ENCODE assay signal across 24 cellular contexts in genomic region chr5:34009610-34010009, GRCh38. TPM values are rescaled to one million over a fixed set of nuclear protein-coding genes. Genes with fewer than 3 reads are reported as not detected.
A peak's percentile ranks its signal among the peaks of the same experiment; 100 is the strongest.
DNase-seq lines count a peak whose midpoint lies in the region; ATAC-seq and TF ChIP-seq lines count a peak whose summit lies in the region.
"Had no signal": no experiment of that assay in that cellular context is flagged by ENCODE, and none has a peak within 500 bp of the region (broad histone marks: within the 10 kb centered on the region; RNA-seq: fewer than 3 reads in every experiment).

No MANE protein-coding gene starts in this region.

- no peak overlapping the region for H3K9ac ChIP-seq in KMS-11
- H3K9ac ChIP-seq in mammary epithelial cell (ENCODE audit: insufficient read depth, low read length): no peak overlapping the region

- POLR2A ChIA-PET in activated CD4-positive, alpha-beta T cell treated with anti-CD3 and anti-CD28 coated beads for 36 hours (lab: Charles Lee): no interaction called here

- H2AFZ ChIP-seq in KMS-11 (ENCODE audit: low read depth): peak overlapping the region; percentile 84; the same call in 1 of the 2 replicates
- no peak overlapping the region for H2AFZ ChIP-seq in mammary epithelial cell (ENCODE audit: low read depth, low read length)
- H2AFZ ChIP-seq in GM23338: no peak overlapping the region

- BruUV-seq in mammary epithelial cell (replicated peaks; lab: Mats Ljungman, UMichigan): no TSS peak

- H3K9me3 ChIP-seq in mammary epithelial cell (replicated peaks; ENCODE audit: insufficient read depth, low read length): no peaks in the 10 kb centered on the region
- H3K9me3 ChIP-seq: A549, esophagus squamous epithelium, ovary, sigmoid colon had no signal

- H3K4me3 ChIP-seq in KMS-11 (IDR thresholded peaks at IDR 0.05; ENCODE audit: insufficient read depth, low read depth, low read length) (no peak overlapping the region), mammary epithelial cell (replicated peaks in 1 of 3; ENCODE audit: insufficient read depth in 1 of 3, low read depth in 2 of 3, low read length in 3 of 3) (no peak overlapping the region), GM23338 (no peak overlapping the region)
- H3K4me3 ChIP-seq: esophagus squamous epithelium, K562, ovary, sigmoid colon had no signal

- no peaks in the 10 kb centered on the region for H3K27me3 ChIP-seq in KMS-11 (ENCODE audit: insufficient read depth, low read depth)
- H3K27me3 ChIP-seq in mammary epithelial cell (ENCODE audit: insufficient read depth, low read length): no peaks in the 10 kb centered on the region
- H3K27me3 ChIP-seq in GM23338 (ENCODE audit: insufficient read depth): no peaks in the 10 kb centered on the region
- H3K27me3 ChIP-seq: esophagus squamous epithelium, ovary, sigmoid colon had no signal

- H3K4me1 Mint-ChIP-seq in activated CD4-positive, alpha-beta T cell treated with anti-CD3 and anti-CD28 coated beads, Interleukin-2, amount 10 ng/mL, durations not matched to agents 24 days and 14 days: peaks cover 27% of the 10 kb centered on the region
- peaks cover 32% of the 10 kb centered on the region for H3K4me1 Mint-ChIP-seq in activated CD4-positive, alpha-beta T cell treated with anti-CD3 and anti-CD28 coated beads for 36 hours
- H3K4me1 Mint-ChIP-seq in neural crest cell (peaks cover 45% of the 10 kb centered on the region), GM23338 (peaks cover 12% of the 10 kb centered on the region; the same call in 2 of the 3 replicates)

- H3K4me1 ChIP-seq in KMS-11 (ENCODE audit: low read depth, poor library complexity, severe bottlenecking): peaks cover 20% of the 10 kb centered on the region
- peaks cover 14% of the 10 kb centered on the region for H3K4me1 ChIP-seq in mammary epithelial cell (ENCODE audit: insufficient read depth, low read length)
- H3K4me1 ChIP-seq in GM23338 (ENCODE audit: insufficient read depth): peaks cover 5% of the 10 kb centered on the region; the same call in 1 of the 2 replicates

- H3K4me3 Mint-ChIP-seq in activated CD4-positive, alpha-beta T cell treated with anti-CD3 and anti-CD28 coated beads, Interleukin-2, amount 10 ng/mL, durations not matched to agents 24 days and 14 days: no peak overlapping the region
- no peak overlapping the region for H3K4me3 Mint-ChIP-seq in activated CD4-positive, alpha-beta T cell treated with anti-CD3 and anti-CD28 coated beads for 36 hours
- peak overlapping the region; percentile 89 for H3K4me3 Mint-ChIP-seq in neural crest cell
- H3K4me3 Mint-ChIP-seq in GM23338: no peak overlapping the region

- H3K9me3 Mint-ChIP-seq in activated CD4-positive, alpha-beta T cell treated with anti-CD3 and anti-CD28 coated beads, Interleukin-2, amount 10 ng/mL, durations not matched to agents 24 days and 14 days: peaks cover 10% of the 10 kb centered on the region
- H3K9me3 Mint-ChIP-seq in activated CD4-positive, alpha-beta T cell treated with anti-CD3 and anti-CD28 coated beads for 36 hours (ENCODE audit: low read depth): no peaks in the 10 kb centered on the region
- H3K9me3 Mint-ChIP-seq in neural crest cell: no peaks in the 10 kb centered on the region
- H3K9me3 Mint-ChIP-seq in GM23338: no peaks in the 10 kb centered on the region

- no peaks in the 10 kb centered on the region for H3K9me2 ChIP-seq in GM23338 (ENCODE audit: insufficient read depth)

- dilution Hi-C loops in mammary epithelial cell (cut with HindIII; ENCODE audit: low sequenced_read_pairs): no loop called here

- H4K20me1 ChIP-seq in KMS-11 (ENCODE audit: insufficient read depth) (no peaks in the 10 kb centered on the region), mammary epithelial cell (ENCODE audit: insufficient read depth, low read length) (no peaks in the 10 kb centered on the region), GM23338 (replicated peaks; ENCODE audit: insufficient read depth) (no peaks in the 10 kb centered on the region)

- peak overlapping the region; percentile 67 for H3K4me2 ChIP-seq in KMS-11
- peak overlapping the region; percentile 25 for H3K4me2 ChIP-seq in mammary epithelial cell (ENCODE audit: insufficient read depth, low read depth, low read length)
- H3K4me2 ChIP-seq in GM23338: no peak overlapping the region

- H3K79me2 ChIP-seq in KMS-11 (ENCODE audit: insufficient read depth, low read depth) (peaks cover 8% of the 10 kb centered on the region; the same call in 1 of the 2 replicates), mammary epithelial cell (ENCODE audit: insufficient read depth, low read length) (peaks cover 5% of the 10 kb centered on the region), GM23338 (replicated peaks; ENCODE audit: insufficient read depth) (no peaks in the 10 kb centered on the region)

- no peak for ATAC-seq in activated CD4-positive, alpha-beta T cell treated with anti-CD3 and anti-CD28 coated beads for 36 hours
- no peak for ATAC-seq in GM23338
- ATAC-seq: A549; K562; stimulated activated naive CD8-positive, alpha-beta T cell treated with anti-CD3 and anti-CD28 coated beads, Interleukin-15, Interleukin-2, amounts not matched to agents 100 U/mL and 50 U/mL, for 24 hours had no signal

- no peak for DNase-seq in activated CD4-positive, alpha-beta T cell treated with anti-CD3 and anti-CD28 coated beads, Interleukin-2, amount 10 ng/mL, durations not matched to agents 24 days and 14 days
- DNase-seq in activated CD4-positive, alpha-beta T cell treated with anti-CD3 and anti-CD28 coated beads for 36 hours: no peak
- peak; percentile 39 for DNase-seq in mammary epithelial cell
- DNase-seq in neural crest cell (ENCODE audit: low read depth, low spot score): no peak
- no peak for DNase-seq in DMS53 treated with DMSO at 0.1 percent for 48 hours (lab: John Stamatoyannopoulos, UW; ENCODE audit: unreplicated experiment)
- no peak for DNase-seq in stimulated activated CD4-positive, alpha-beta T cell treated with anti-CD3 and anti-CD28 coated beads, Interleukin-2, amount 100 ng/mL, for 48 hours
- no peak for DNase-seq in GM23338 (ENCODE audit: low spot score)
- DNase-seq: activated CD4-positive, alpha-beta T cell treated with anti-CD3 and anti-CD28 coated beads for 48 hours; activated naive CD8-positive, alpha-beta T cell treated with anti-CD3 and anti-CD28 coated beads, Interleukin-2, amount 10 ng/mL, durations not matched to agents 7 days and 5 days; DND-41; esophagus squamous epithelium; NCI-H1105; NCI-H2081 treated with DMSO at 0.1 percent for 48 hours; ovary; SIG-M5; sigmoid colon; stimulated activated naive CD8-positive, alpha-beta T cell treated with anti-CD3 and anti-CD28 coated beads, Interleukin-15, Interleukin-2, amounts not matched to agents 100 U/mL and 50 U/mL, for 24 hours; T1000; trophoblast cell had no signal

- 92% methylated on average over 1 of the region's 1 CpG for WGBS in mammary epithelial cell (ENCODE audit: low coverage, missing lambda C conversion rate)

- peaks cover 8% of the 10 kb centered on the region for H3K36me3 Mint-ChIP-seq in activated CD4-positive, alpha-beta T cell treated with anti-CD3 and anti-CD28 coated beads, Interleukin-2, amount 10 ng/mL, durations not matched to agents 24 days and 14 days (ENCODE audit: low read depth)
- peaks cover 2% of the 10 kb centered on the region for H3K36me3 Mint-ChIP-seq in activated CD4-positive, alpha-beta T cell treated with anti-CD3 and anti-CD28 coated beads for 36 hours (ENCODE audit: low read depth)
- H3K36me3 Mint-ChIP-seq in neural crest cell (ENCODE audit: low read depth): no peaks in the 10 kb centered on the region
- H3K36me3 Mint-ChIP-seq in GM23338 (ENCODE audit: low read depth): no peaks in the 10 kb centered on the region

- no peaks in the 10 kb centered on the region for H3K36me3 ChIP-seq in KMS-11 (ENCODE audit: insufficient read depth)
- H3K36me3 ChIP-seq in mammary epithelial cell (ENCODE audit: insufficient read depth, low read length): no peaks in the 10 kb centered on the region
- H3K36me3 ChIP-seq in GM23338 (ENCODE audit: insufficient read depth): no peaks in the 10 kb centered on the region
- H3K36me3 ChIP-seq: ovary had no signal

- intact Hi-C loops in activated CD4-positive, alpha-beta T cell treated with anti-CD3 and anti-CD28 coated beads, Interleukin-2, amount 10 ng/mL, durations not matched to agents 24 days and 14 days (cut with micrococcal nuclease): loop anchor here (5.0 kb wide), 1 partner anchor 908 kb away; the partner anchor contains the start of genes BRIX1 and RAD1
- intact Hi-C loops in activated CD4-positive, alpha-beta T cell treated with anti-CD3 and anti-CD28 coated beads for 36 hours (cut with DNase I, micrococcal nuclease): loop anchor here (2.0 to 10.0 kb wide), 6 partner anchors 569 to 1697 kb away; partner anchors contain the start of genes BRIX1 (in 1 of the 2), DNAJC21 (in 1 of the 2), MTMR12 (in 1 of the 2) and RAD1 (in 1 of the 2)
- intact Hi-C loops in mammary epithelial cell (cut with micrococcal nuclease): loop anchor here (5.0 to 10.0 kb wide), 2 partner anchors 43 to 905 kb away; partner anchors contain the start of genes BRIX1 and RAD1

- peak overlapping the region; percentile 21 for H3K27ac Mint-ChIP-seq in activated CD4-positive, alpha-beta T cell treated with anti-CD3 and anti-CD28 coated beads, Interleukin-2, amount 10 ng/mL, durations not matched to agents 24 days and 14 days
- H3K27ac Mint-ChIP-seq in activated CD4-positive, alpha-beta T cell treated with anti-CD3 and anti-CD28 coated beads for 36 hours: no peak overlapping the region
- H3K27ac Mint-ChIP-seq in neural crest cell (ENCODE audit: unreplicated experiment): peak overlapping the region; percentile 15
- no peak overlapping the region for H3K27ac Mint-ChIP-seq in GM23338

- no peak overlapping the region for H3K27ac ChIP-seq in KMS-11
- H3K27ac ChIP-seq in mammary epithelial cell (ENCODE audit: insufficient read depth, low read depth, low read length): no peak overlapping the region
- no peak overlapping the region for H3K27ac ChIP-seq in GM23338 (ENCODE audit: low read depth)

- CTCF ChIA-PET in activated CD4-positive, alpha-beta T cell treated with anti-CD3 and anti-CD28 coated beads for 36 hours (lab: Charles Lee): no interaction called here
- CTCF ChIA-PET in mammary epithelial cell (lab: Charles Lee; ENCODE audit: low non-redundant PET): no interaction called here

- in situ Hi-C loops in mammary epithelial cell (cut with MboI; ENCODE audit: low sequenced_read_pairs in 2 of 2): loop anchor here (25.0 kb wide), 1 partner anchor 903 kb away; the partner anchor contains the start of genes BRIX1 (in 2 of the 2) and RAD1 (in 2 of the 2)

- peaks cover 2% of the 10 kb centered on the region for H3K27me3 Mint-ChIP-seq in activated CD4-positive, alpha-beta T cell treated with anti-CD3 and anti-CD28 coated beads, Interleukin-2, amount 10 ng/mL, durations not matched to agents 24 days and 14 days
- no peaks in the 10 kb centered on the region for H3K27me3 Mint-ChIP-seq in activated CD4-positive, alpha-beta T cell treated with anti-CD3 and anti-CD28 coated beads for 36 hours
- no peaks in the 10 kb centered on the region for H3K27me3 Mint-ChIP-seq in neural crest cell (ENCODE audit: low read depth)
- peaks cover 10% of the 10 kb centered on the region for H3K27me3 Mint-ChIP-seq in GM23338 (ENCODE audit: insufficient read depth, low read depth, poor library complexity)

- no peaks in the 10 kb centered on the region for H3F3A ChIP-seq in GM23338 (replicated peaks; ENCODE audit: low read depth)

- no peak for TF ChIP-seq CTCF in KMS-11 (conservative IDR thresholded peaks at IDR 0.05; ENCODE audit: low read depth, low read length)
- no peak for TF ChIP-seq CTCF in mammary epithelial cell (conservative IDR thresholded peaks at IDR 0.05 in 1 of 2, IDR thresholded peaks at IDR 0.05 in 1 of 2; ENCODE audit: extremely low read depth in 1 of 2, insufficient read depth in 1 of 2, low read depth in 1 of 2, low read length in 2 of 2)
- TF ChIP-seq CTCF in neural crest cell (conservative IDR thresholded peaks at IDR 0.05): no peak
- no peak for TF ChIP-seq CTCF in GM23338 (conservative IDR thresholded peaks at IDR 0.05; ENCODE audit: low read depth in 2 of 2)

RNA-seq across cellular contexts. Expression of gene AMACR, which starts 1.8 kb away (rescaled TPM):
- 6.4 and 7.7 TPM in 2 replicates for total RNA-seq in activated CD4-positive, alpha-beta T cell treated with anti-CD3 and anti-CD28 coated beads, Interleukin-2, amount 10 ng/mL, durations not matched to agents 24 days and 14 days
- total RNA-seq in activated CD4-positive, alpha-beta T cell treated with anti-CD3 and anti-CD28 coated beads for 36 hours: 1 to 10 TPM; 3.3 to 6.0 TPM
- total RNA-seq in mammary epithelial cell (10 to 100 TPM; 14.2 to 19.5 TPM), neural crest cell (14.3 and 16.1 TPM in 2 replicates)
- polyA plus RNA-seq in mammary epithelial cell (9.3 TPM), GM23338 (2016; fragmentation: Nextera tagmentation; extraction: Ambion mirVana) (6.7 and 7.0 TPM in 2 replicates)
- polyA minus RNA-seq in mammary epithelial cell: not detected
- 8.8 and 12.6 TPM in 2 replicates for total RNA-seq in GM23338 (2014; rRNA removed; shearing (Covaris generic))

RNA-seq across cellular contexts. Expression of gene SLC45A2, which starts 25.1 kb away (rescaled TPM):
- total RNA-seq in activated CD4-positive, alpha-beta T cell treated with anti-CD3 and anti-CD28 coated beads, Interleukin-2, amount 10 ng/mL, durations not matched to agents 24 days and 14 days: not detected in 2 replicates
- total RNA-seq in activated CD4-positive, alpha-beta T cell treated with anti-CD3 and anti-CD28 coated beads for 36 hours: not detected
- total RNA-seq in mammary epithelial cell (under 1 TPM; under 0.01 to 0.31 TPM), neural crest cell (0.36 and 1.3 TPM in 2 replicates)
- polyA plus RNA-seq in mammary epithelial cell (not detected), GM23338 (2016; fragmentation: Nextera tagmentation; extraction: Ambion mirVana) (not detected in 2 replicates)
- polyA minus RNA-seq in mammary epithelial cell: not detected
- total RNA-seq in GM23338 (2014; rRNA removed; shearing (Covaris generic)): not detected in 2 replicates
- total RNA-seq: glomerular endothelial cell, NCI-H460 had no signal
- polyA plus RNA-seq: A549, ovary had no signal

RNA-seq across cellular contexts. Expression of gene C1QTNF3, which starts 33.4 kb away (rescaled TPM):
- 2.0 and 2.1 TPM in 2 replicates for total RNA-seq in activated CD4-positive, alpha-beta T cell treated with anti-CD3 and anti-CD28 coated beads, Interleukin-2, amount 10 ng/mL, durations not matched to agents 24 days and 14 days
- 1 to 10 TPM; 1.5 to 2.4 TPM for total RNA-seq in activated CD4-positive, alpha-beta T cell treated with anti-CD3 and anti-CD28 coated beads for 36 hours
- 1 to 10 TPM in 1 of 2 donors, under 1 TPM in 1; 0.80 to 1.8 TPM for total RNA-seq in mammary epithelial cell
- 0.29 TPM for polyA plus RNA-seq in mammary epithelial cell
- polyA minus RNA-seq in mammary epithelial cell: not detected
- total RNA-seq in neural crest cell: 7.7 and 8.7 TPM in 2 replicates
- total RNA-seq in GM23338 (2014; rRNA removed; shearing (Covaris generic)): 0.97 and 1.7 TPM in 2 replicates
- polyA plus RNA-seq in GM23338 (2016; fragmentation: Nextera tagmentation; extraction: Ambion mirVana): 0.97 and 2.0 TPM in 2 replicates

Comparison
In these comparisons a context has a peak if more than half of its experiments do, and no peak if none do; other contexts are left out.
1. H3K27ac Mint-ChIP-seq: peak in activated CD4-positive, alpha-beta T cell treated with anti-CD3 and anti-CD28 coated beads, Interleukin-2, amount 10 ng/mL, durations not matched to agents 24 days and 14 days (single experiment) and neural crest cell (single experiment); none in activated CD4-positive, alpha-beta T cell treated with anti-CD3 and anti-CD28 coated beads for 36 hours (single experiment) and GM23338 (single experiment).